In genomic region chr15:70353606-70354259, GRCh38 we compare ENCODE assay signal across 1 cellular context.
TF ChIP-seq lines count a peak whose summit lies in the region.

No MANE protein-coding gene starts in this region.

TF ChIP-seq in HepG2, 621 proteins besides CTCF, POLR2A, EP300 and RAD21 (continued from another document):
- no peak for TF ChIP-seq PBX2 (CRISPR knock-in tag; IDR thresholded peaks at IDR 0.05)
